Comparison of ENCODE assay signal across 8 cellular contexts in the genomic region with DNA sequence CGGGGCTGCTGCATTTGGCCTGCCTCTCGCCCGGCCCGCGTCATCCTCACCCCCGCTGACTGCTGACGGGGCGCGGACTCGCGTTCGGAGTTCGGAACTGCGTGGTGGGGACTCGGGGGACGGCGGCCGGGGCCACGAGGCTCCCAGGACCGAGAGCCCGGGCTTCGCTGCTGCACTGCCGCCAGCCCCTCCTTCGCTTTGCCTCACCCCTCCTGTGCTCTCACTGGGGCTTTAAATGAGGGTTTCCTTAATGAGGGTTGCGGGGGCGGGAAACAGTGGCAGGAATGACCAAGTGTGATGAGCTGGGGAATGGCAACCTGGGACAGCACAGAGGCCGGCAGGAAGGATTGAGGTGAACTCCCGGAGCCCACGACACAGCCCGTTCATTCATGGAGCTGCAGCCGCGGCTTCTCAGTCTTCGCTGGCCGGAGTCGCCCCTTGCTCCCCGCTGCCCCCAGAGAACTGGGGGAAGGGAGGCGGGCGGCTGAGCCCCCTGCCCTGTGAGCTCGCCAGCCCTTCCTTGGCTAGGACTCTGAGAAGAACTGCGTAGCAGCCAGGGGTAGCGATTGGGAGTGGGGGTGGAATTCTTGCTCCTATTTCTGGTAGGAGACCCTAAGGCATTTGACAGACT. TPM values are rescaled to one million over a fixed set of nuclear protein-coding genes. Genes with fewer than 3 reads are reported as not detected.
A peak's percentile ranks its signal among the peaks of the same experiment; 100 is the strongest.
DNase-seq lines count a peak whose midpoint lies in the region; ATAC-seq and TF ChIP-seq lines count a peak whose summit lies in the region.

No MANE protein-coding gene starts in this region.

- H3K9me3 ChIP-seq in HUES64 (ENCODE audit: insufficient read depth, low read depth, low read length): no peaks in the 10 kb centered on the region
- no peaks in the 10 kb centered on the region for H3K9me3 ChIP-seq in endodermal cell (ENCODE audit: control insufficient read depth, low read length)

- peaks cover 9% of the 10 kb centered on the region for H3K4me1 Mint-ChIP-seq in endodermal cell
- H3K4me1 Mint-ChIP-seq in natural killer cell: peaks cover 19 to 20% of the 10 kb centered on the region in 2 donors

- peaks cover 13% of the 10 kb centered on the region for H3K36me3 Mint-ChIP-seq in endodermal cell (ENCODE audit: low read depth)
- no peaks in the 10 kb centered on the region for H3K36me3 Mint-ChIP-seq in natural killer cell

- H3K4me3 ChIP-seq in BJ (ENCODE audit: low read depth, low read length): peak overlapping the region; percentile 47
- peak overlapping the region; percentile 46 for H3K4me3 ChIP-seq in HUES64 (ENCODE audit: low read length)
- no peak overlapping the region for H3K4me3 ChIP-seq in endodermal cell (ENCODE audit: low read length)

- no peak overlapping the region for H3K27ac ChIP-seq in HUES64 (ENCODE audit: low read depth, low read length)
- no peak overlapping the region for H3K27ac ChIP-seq in endodermal cell (ENCODE audit: low read depth, low read length)

- H3K27me3 ChIP-seq in BJ (ENCODE audit: control insufficient read depth, insufficient read depth, low read length) (no peaks in the 10 kb centered on the region), HUES64 (ENCODE audit: insufficient read depth, low read length) (peaks cover 41% of the 10 kb centered on the region), endodermal cell (ENCODE audit: control insufficient read depth, insufficient read depth, low read length, poor library complexity, severe bottlenecking) (peaks cover 27% of the 10 kb centered on the region)

- H3K27ac Mint-ChIP-seq in endodermal cell: no peak overlapping the region
- no peak overlapping the region for H3K27ac Mint-ChIP-seq in natural killer cell

- TF ChIP-seq CTCF in BJ (IDR thresholded peaks at IDR 0.05; ENCODE audit: insufficient read depth, low read depth, low read length) (no peak), endodermal cell (conservative IDR thresholded peaks at IDR 0.05) (no peak), natural killer cell (IDR thresholded peaks at IDR 0.05) (no peak)

- H3K27me3 Mint-ChIP-seq in endodermal cell (ENCODE audit: insufficient read depth) (peaks cover 51% of the 10 kb centered on the region), natural killer cell (ENCODE audit: low read depth in 2 of 2) (peaks cover 0 to 6% of the 10 kb centered on the region in 2 donors)

- H3K9me3 Mint-ChIP-seq in endodermal cell (no peaks in the 10 kb centered on the region), natural killer cell (no peaks in the 10 kb centered on the region)

- 0 out of 2 replicates have a peak, but pooled peaks cover 2% of the 10 kb centered on the region for H3K36me3 ChIP-seq in BJ (ENCODE audit: control insufficient read depth, insufficient read depth, low read length)
- peaks cover 12% of the 10 kb centered on the region; the same call in 1 of the 2 replicates for H3K36me3 ChIP-seq in HUES64 (ENCODE audit: insufficient read depth, low read length)
- peaks cover 12% of the 10 kb centered on the region for H3K36me3 ChIP-seq in endodermal cell (ENCODE audit: control insufficient read depth, insufficient read depth, low read length)

- intact Hi-C loops in natural killer cell (cut with micrococcal nuclease): no loop called here

- POLR2A ChIA-PET in BJ (lab: Charles Lee): no interaction called here

- CTCF ChIA-PET in BJ (lab: Yijun Ruan, JAX): interaction anchor here (1.0 kb wide), 1 partner anchor 103 kb away, joined by 3 read pairs; no protein-coding TSS in a partner anchor

- H3K4me1 ChIP-seq in HUES64 (ENCODE audit: insufficient read depth, low read length): peaks cover 7% of the 10 kb centered on the region
- H3K4me1 ChIP-seq in endodermal cell (ENCODE audit: control insufficient read depth, insufficient read depth, low read length): peaks cover 6% of the 10 kb centered on the region

- peak overlapping the region; percentile 53 for H3K4me3 Mint-ChIP-seq in endodermal cell
- H3K4me3 Mint-ChIP-seq in natural killer cell: peak overlapping the region; percentile 78

- 6% methylated on average over 41 of the region's 41 CpGs for WGBS in HUES64
- WGBS in endodermal cell (ENCODE audit: insufficient coverage in 1 of 2, insufficient read length in 1 of 2), 2 experiments: 18 to 19% methylated on average over 16 to 41 of the region's 41 CpGs

- peak overlapping the region; percentile 22 for H3K9ac ChIP-seq in HUES64 (ENCODE audit: low read depth, low read length)
- no peak overlapping the region for H3K9ac ChIP-seq in endodermal cell (ENCODE audit: extremely low read depth, low read length, poor library complexity, severe bottlenecking)

- ATAC-seq in natural killer cell: peak; percentile 39 to 48 (median 39)

- DNase-seq in BJ (ENCODE audit: low read depth) (no peak), endodermal cell (peak; percentile 78), natural killer cell (peak; percentile 33), NCI-H1092 treated with DMSO at 0.1 percent for 48 hours (lab: John Stamatoyannopoulos, UW) (no peak), NCI-H446 (lab: John Stamatoyannopoulos, UW) (no peak), SHP77 treated with DMSO at 0.1 percent for 48 hours (lab: John Stamatoyannopoulos, UW) (no peak), DMS79 treated with DMSO at 0.1 percent for 48 hours (lab: John Stamatoyannopoulos, UW) (no peak)

RNA-seq across cellular contexts. Expression of gene LRRC4, which starts 1.5 kb away (rescaled TPM):
- polyA plus RNA-seq in BJ (2011; rRNA removed): 0.10 and 0.12 TPM in 2 replicates
- 0.24 and 0.36 TPM in 2 replicates for polyA minus RNA-seq in BJ (2011; rRNA and poly(A)+ RNA removed)
- 12.0 TPM for polyA plus RNA-seq in HUES64 (2013, experiment 1 of 2)
- polyA plus RNA-seq in HUES64 (2013, experiment 2 of 2): 11.9 TPM
- total RNA-seq in endodermal cell: 1 to 10 TPM; 1.5 TPM
- polyA plus RNA-seq in endodermal cell (2013, experiment 1 of 2): 18.8 TPM
- 16.4 TPM for polyA plus RNA-seq in endodermal cell (2013, experiment 2 of 2)
- total RNA-seq in natural killer cell: 1 to 10 TPM in 2 of 3 donors, under 1 TPM in 1; 0.79 to 2.4 (median 1.8) TPM

Comparison
In these comparisons a context has a peak if more than half of its experiments do, and no peak if none do; other contexts are left out.
1. DNase-seq: peak in endodermal cell (single experiment) and natural killer cell (single experiment); none in BJ (single experiment), NCI-H1092 treated with DMSO at 0.1 percent for 48 hours (single experiment), NCI-H446 (0 of 2), SHP77 treated with DMSO at 0.1 percent for 48 hours (single experiment) and DMS79 treated with DMSO at 0.1 percent for 48 hours (single experiment).